Comparison of ENCODE assay signal across 1 cellular context in the genomic region with DNA sequence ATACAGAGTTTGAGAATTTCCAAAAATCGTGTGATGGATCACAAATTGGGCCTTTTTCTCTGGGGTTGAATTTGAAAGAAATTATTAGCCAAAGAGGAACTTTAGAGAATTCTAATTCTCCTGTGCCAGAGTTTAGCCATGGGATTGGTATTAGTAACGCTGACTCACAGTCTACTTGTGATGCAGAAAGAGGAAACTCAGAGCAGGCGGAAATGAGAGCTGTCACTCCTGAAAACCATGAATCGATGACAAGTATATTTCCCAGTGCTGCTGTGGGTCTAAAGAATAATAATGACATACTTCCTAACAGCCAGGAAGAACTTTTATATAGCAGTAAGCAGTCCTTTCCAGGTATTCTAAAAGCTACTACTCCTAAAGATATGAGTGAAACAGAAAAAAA.
TF ChIP-seq lines count a peak whose summit lies in the region.

No MANE protein-coding gene starts in this region.

TF ChIP-seq in K562, 482 proteins besides CTCF, POLR2A, EP300 and RAD21 (continued from another document and continues in another):
- TF ChIP-seq ARID1B (IDR thresholded peaks at IDR 0.05) (peak; percentile 65), DACH1 (IDR thresholded peaks at IDR 0.05; ENCODE audit: partially characterized antibody) (no peak), MAFF (IDR thresholded peaks at IDR 0.05; ENCODE audit: low read length) (peak; percentile 67), ZNF316 (IDR thresholded peaks at IDR 0.05) (peak; percentile 83), BDP1 (IDR thresholded peaks at IDR 0.05; ENCODE audit: insufficient read depth, insufficient read length) (no peak), HOXB6 (CRISPR knock-in tag; IDR thresholded peaks at IDR 0.05; ENCODE audit: borderline replicate concordance) (no peak), ZNF134 (CRISPR knock-in tag; conservative IDR thresholded peaks at IDR 0.05) (no peak), ZSCAN32 (CRISPR knock-in tag; IDR thresholded peaks at IDR 0.05) (no peak), JUND (IDR thresholded peaks at IDR 0.05; ENCODE audit: borderline replicate concordance, low read depth, low read length) (peak; percentile 76; the same call in 1 of the 2 replicates), JUND (tag; IDR thresholded peaks at IDR 0.05; ENCODE audit: borderline replicate concordance, low read depth, low read length) (peak; percentile 65; the same call in 2 of the 3 replicates), NR2C2 (CRISPR knock-in tag; IDR thresholded peaks at IDR 0.05) (no peak), NR2C2 (tag; IDR thresholded peaks at IDR 0.05) (peak; percentile 29; the same call in 1 of the 2 replicates), CBFA2T2 (conservative IDR thresholded peaks at IDR 0.05) (no peak), HLTF (IDR thresholded peaks at IDR 0.05) (no peak), WHSC1 (IDR thresholded peaks at IDR 0.05; ENCODE audit: low read length) (no peak), SAFB2 (IDR thresholded peaks at IDR 0.05; ENCODE audit: borderline replicate concordance, low read depth, low read length, severe bottlenecking) (no peak), SPI1 (IDR thresholded peaks at IDR 0.05; ENCODE audit: borderline replicate concordance, low read depth, low read length) (no peak), BACH1 (tag; IDR thresholded peaks at IDR 0.05) (peak; percentile 49; the same call in 1 of the 2 replicates), CBFB (CRISPR knock-in tag; IDR thresholded peaks at IDR 0.05) (no peak), MYNN (IDR thresholded peaks at IDR 0.05) (no peak), MYNN (CRISPR knock-in tag; IDR thresholded peaks at IDR 0.05) (no peak), ZNF436 (CRISPR knock-in tag; IDR thresholded peaks at IDR 0.05) (no peak), ZNF444 (CRISPR knock-in tag; IDR thresholded peaks at IDR 0.05) (no peak), SMARCE1 (IDR thresholded peaks at IDR 0.05) (peak; percentile 62), MEIS2 (IDR thresholded peaks at IDR 0.05; ENCODE audit: partially characterized antibody) (peak; percentile 94), STAT5B (CRISPR knock-in tag; IDR thresholded peaks at IDR 0.05) (no peak), NCOA2 (IDR thresholded peaks at IDR 0.05; ENCODE audit: partially characterized antibody in 2 of 2) (no peak), SAFB (IDR thresholded peaks at IDR 0.05; ENCODE audit: borderline replicate concordance, low read depth, low read length) (no peak), ZNF212 (CRISPR knock-in tag; IDR thresholded peaks at IDR 0.05) (no peak), LEF1 (IDR thresholded peaks at IDR 0.05) (peak; percentile 20), SRSF3 (IDR thresholded peaks at IDR 0.05; ENCODE audit: insufficient read depth, low read length) (no peak), KLF13 (tag; IDR thresholded peaks at IDR 0.05; ENCODE audit: borderline replicate concordance, low read depth) (no peak), GTF2E2 (tag; IDR thresholded peaks at IDR 0.05) (no peak), RUNX1 (IDR thresholded peaks at IDR 0.05; ENCODE audit: low read depth) (no peak), LCOR (CRISPR knock-in tag; IDR thresholded peaks at IDR 0.05) (no peak), DPF2 (IDR thresholded peaks at IDR 0.05) (peak; percentile 56), SREBF1 (IDR thresholded peaks at IDR 0.05; ENCODE audit: borderline replicate concordance, low read depth, low read length) (no peak), BRCA1 (IDR thresholded peaks at IDR 0.05) (no peak), BRCA1 (CRISPR knock-in tag; IDR thresholded peaks at IDR 0.05) (no peak), POLR3A (IDR thresholded peaks at IDR 0.05; ENCODE audit: borderline replicate concordance, extremely low read depth, insufficient read depth, insufficient read length) (no peak), ZNF324 (CRISPR knock-in tag; IDR thresholded peaks at IDR 0.05) (no peak), HMG20A (CRISPR knock-in tag; conservative IDR thresholded peaks at IDR 0.05) (no peak), ZKSCAN3 (CRISPR knock-in tag; IDR thresholded peaks at IDR 0.05) (no peak), MAFG (tag; conservative IDR thresholded peaks at IDR 0.05) (peak; percentile 79), CREB1 (IDR thresholded peaks at IDR 0.05) (0 out of 2 replicates have a peak, but pooled peaks have one; percentile 30), CREB1 (CRISPR knock-in tag; IDR thresholded peaks at IDR 0.05) (no peak), C11orf30 (IDR thresholded peaks at IDR 0.05; ENCODE audit: low read depth) (peak; percentile 87), RBM15 (IDR thresholded peaks at IDR 0.05; ENCODE audit: insufficient read depth, low read length) (no peak), NCOR1 (IDR thresholded peaks at IDR 0.05) (no peak), HDAC2 (IDR thresholded peaks at IDR 0.05) (0 out of 2 replicates have a peak, but pooled peaks have one; percentile 25), FOXM1 (IDR thresholded peaks at IDR 0.05; ENCODE audit: low read depth) (no peak), FOXM1 (CRISPR knock-in tag; IDR thresholded peaks at IDR 0.05; ENCODE audit: low read depth) (no peak), NFRKB (IDR thresholded peaks at IDR 0.05; ENCODE audit: low read depth) (0 out of 2 replicates have a peak, but pooled peaks have one; percentile 6), SMARCA4 (IDR thresholded peaks at IDR 0.05) (peak; percentile 57), NFIC (IDR thresholded peaks at IDR 0.05) (no peak)
- TF ChIP-seq, protein P1, sequence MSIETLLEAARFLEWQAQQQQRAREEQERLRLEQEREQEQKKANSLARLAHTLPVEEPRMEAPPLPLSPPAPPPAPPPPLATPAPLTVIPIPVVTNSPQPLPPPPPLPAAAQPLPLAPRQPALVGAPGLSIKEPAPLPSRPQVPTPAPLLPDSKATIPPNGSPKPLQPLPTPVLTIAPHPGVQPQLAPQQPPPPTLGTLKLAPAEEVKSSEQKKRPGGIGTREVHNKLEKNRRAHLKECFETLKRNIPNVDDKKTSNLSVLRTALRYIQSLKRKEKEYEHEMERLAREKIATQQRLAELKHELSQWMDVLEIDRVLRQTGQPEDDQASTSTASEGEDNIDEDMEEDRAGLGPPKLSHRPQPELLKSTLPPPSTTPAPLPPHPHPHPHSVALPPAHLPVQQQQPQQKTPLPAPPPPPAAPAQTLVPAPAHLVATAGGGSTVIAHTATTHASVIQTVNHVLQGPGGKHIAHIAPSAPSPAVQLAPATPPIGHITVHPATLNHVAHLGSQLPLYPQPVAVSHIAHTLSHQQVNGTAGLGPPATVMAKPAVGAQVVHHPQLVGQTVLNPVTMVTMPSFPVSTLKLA (conservative IDR thresholded peaks at IDR 0.05): peak in 1 of 2 experiments; percentile 35; a peak in 1 of 4 replicates
- TF ChIP-seq, protein P2, sequence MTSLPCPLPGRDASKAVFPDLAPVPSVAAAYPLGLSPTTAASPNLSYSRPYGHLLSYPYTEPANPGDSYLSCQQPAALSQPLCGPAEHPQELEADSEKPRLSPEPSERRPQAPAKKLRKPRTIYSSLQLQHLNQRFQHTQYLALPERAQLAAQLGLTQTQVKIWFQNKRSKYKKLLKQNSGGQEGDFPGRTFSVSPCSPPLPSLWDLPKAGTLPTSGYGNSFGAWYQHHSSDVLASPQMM (CRISPR knock-in tag; IDR thresholded peaks at IDR 0.05): no peak
- TF ChIP-seq, protein P3, sequence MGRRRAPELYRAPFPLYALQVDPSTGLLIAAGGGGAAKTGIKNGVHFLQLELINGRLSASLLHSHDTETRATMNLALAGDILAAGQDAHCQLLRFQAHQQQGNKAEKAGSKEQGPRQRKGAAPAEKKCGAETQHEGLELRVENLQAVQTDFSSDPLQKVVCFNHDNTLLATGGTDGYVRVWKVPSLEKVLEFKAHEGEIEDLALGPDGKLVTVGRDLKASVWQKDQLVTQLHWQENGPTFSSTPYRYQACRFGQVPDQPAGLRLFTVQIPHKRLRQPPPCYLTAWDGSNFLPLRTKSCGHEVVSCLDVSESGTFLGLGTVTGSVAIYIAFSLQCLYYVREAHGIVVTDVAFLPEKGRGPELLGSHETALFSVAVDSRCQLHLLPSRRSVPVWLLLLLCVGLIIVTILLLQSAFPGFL (CRISPR knock-in tag; IDR thresholded peaks at IDR 0.05): no peak
- TF ChIP-seq, protein P4, sequence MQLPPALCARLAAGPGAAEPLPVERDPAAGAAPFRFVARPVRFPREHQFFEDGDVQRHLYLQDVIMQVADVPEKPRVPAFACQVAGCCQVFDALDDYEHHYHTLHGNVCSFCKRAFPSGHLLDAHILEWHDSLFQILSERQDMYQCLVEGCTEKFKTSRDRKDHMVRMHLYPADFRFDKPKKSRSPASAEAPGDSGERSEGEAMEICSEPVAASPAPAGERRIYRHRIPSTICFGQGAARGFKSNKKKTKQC (CRISPR knock-in tag; IDR thresholded peaks at IDR 0.05): no peak
- TF ChIP-seq, protein P5, sequence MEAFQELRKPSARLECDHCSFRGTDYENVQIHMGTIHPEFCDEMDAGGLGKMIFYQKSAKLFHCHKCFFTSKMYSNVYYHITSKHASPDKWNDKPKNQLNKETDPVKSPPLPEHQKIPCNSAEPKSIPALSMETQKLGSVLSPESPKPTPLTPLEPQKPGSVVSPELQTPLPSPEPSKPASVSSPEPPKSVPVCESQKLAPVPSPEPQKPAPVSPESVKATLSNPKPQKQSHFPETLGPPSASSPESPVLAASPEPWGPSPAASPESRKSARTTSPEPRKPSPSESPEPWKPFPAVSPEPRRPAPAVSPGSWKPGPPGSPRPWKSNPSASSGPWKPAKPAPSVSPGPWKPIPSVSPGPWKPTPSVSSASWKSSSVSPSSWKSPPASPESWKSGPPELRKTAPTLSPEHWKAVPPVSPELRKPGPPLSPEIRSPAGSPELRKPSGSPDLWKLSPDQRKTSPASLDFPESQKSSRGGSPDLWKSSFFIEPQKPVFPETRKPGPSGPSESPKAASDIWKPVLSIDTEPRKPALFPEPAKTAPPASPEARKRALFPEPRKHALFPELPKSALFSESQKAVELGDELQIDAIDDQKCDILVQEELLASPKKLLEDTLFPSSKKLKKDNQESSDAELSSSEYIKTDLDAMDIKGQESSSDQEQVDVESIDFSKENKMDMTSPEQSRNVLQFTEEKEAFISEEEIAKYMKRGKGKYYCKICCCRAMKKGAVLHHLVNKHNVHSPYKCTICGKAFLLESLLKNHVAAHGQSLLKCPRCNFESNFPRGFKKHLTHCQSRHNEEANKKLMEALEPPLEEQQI (IDR thresholded peaks at IDR 0.05): no peak
- TF ChIP-seq, protein P6, sequence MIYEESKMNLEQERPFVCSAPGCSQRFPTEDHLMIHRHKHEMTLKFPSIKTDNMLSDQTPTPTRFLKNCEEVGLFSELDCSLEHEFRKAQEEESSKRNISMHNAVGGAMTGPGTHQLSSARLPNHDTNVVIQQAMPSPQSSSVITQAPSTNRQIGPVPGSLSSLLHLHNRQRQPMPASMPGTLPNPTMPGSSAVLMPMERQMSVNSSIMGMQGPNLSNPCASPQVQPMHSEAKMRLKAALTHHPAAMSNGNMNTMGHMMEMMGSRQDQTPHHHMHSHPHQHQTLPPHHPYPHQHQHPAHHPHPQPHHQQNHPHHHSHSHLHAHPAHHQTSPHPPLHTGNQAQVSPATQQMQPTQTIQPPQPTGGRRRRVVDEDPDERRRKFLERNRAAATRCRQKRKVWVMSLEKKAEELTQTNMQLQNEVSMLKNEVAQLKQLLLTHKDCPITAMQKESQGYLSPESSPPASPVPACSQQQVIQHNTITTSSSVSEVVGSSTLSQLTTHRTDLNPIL (CRISPR knock-in tag; IDR thresholded peaks at IDR 0.05): no peak
- TF ChIP-seq, protein P7, sequence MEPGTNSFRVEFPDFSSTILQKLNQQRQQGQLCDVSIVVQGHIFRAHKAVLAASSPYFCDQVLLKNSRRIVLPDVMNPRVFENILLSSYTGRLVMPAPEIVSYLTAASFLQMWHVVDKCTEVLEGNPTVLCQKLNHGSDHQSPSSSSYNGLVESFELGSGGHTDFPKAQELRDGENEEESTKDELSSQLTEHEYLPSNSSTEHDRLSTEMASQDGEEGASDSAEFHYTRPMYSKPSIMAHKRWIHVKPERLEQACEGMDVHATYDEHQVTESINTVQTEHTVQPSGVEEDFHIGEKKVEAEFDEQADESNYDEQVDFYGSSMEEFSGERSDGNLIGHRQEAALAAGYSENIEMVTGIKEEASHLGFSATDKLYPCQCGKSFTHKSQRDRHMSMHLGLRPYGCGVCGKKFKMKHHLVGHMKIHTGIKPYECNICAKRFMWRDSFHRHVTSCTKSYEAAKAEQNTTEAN (CRISPR knock-in tag; IDR thresholded peaks at IDR 0.05): no peak
- TF ChIP-seq, protein P8, sequence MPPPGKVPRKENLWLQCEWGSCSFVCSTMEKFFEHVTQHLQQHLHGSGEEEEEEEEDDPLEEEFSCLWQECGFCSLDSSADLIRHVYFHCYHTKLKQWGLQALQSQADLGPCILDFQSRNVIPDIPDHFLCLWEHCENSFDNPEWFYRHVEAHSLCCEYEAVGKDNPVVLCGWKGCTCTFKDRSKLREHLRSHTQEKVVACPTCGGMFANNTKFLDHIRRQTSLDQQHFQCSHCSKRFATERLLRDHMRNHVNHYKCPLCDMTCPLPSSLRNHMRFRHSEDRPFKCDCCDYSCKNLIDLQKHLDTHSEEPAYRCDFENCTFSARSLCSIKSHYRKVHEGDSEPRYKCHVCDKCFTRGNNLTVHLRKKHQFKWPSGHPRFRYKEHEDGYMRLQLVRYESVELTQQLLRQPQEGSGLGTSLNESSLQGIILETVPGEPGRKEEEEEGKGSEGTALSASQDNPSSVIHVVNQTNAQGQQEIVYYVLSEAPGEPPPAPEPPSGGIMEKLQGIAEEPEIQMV (tag; conservative IDR thresholded peaks at IDR 0.05; ENCODE audit: low read depth): no peak
- TF ChIP-seq, protein P9, sequence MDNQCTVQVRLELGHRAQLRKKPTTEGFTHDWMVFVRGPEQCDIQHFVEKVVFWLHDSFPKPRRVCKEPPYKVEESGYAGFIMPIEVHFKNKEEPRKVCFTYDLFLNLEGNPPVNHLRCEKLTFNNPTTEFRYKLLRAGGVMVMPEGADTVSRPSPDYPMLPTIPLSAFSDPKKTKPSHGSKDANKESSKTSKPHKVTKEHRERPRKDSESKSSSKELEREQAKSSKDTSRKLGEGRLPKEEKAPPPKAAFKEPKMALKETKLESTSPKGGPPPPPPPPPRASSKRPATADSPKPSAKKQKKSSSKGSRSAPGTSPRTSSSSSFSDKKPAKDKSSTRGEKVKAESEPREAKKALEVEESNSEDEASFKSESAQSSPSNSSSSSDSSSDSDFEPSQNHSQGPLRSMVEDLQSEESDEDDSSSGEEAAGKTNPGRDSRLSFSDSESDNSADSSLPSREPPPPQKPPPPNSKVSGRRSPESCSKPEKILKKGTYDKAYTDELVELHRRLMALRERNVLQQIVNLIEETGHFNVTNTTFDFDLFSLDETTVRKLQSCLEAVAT (IDR thresholded peaks at IDR 0.05): no peak
- TF ChIP-seq, protein P10, sequence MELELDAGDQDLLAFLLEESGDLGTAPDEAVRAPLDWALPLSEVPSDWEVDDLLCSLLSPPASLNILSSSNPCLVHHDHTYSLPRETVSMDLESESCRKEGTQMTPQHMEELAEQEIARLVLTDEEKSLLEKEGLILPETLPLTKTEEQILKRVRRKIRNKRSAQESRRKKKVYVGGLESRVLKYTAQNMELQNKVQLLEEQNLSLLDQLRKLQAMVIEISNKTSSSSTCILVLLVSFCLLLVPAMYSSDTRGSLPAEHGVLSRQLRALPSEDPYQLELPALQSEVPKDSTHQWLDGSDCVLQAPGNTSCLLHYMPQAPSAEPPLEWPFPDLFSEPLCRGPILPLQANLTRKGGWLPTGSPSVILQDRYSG (tag; conservative IDR thresholded peaks at IDR 0.05; ENCODE audit: low read depth): no peak
